ENCODE assay signal across 27 cellular contexts in genomic region chr5:21087766-21088165, GRCh38.
DNase-seq lines count a peak whose midpoint lies in the region; ATAC-seq, FAIRE-seq and TF ChIP-seq lines count a peak whose summit lies in the region.
"Had no signal": no experiment of that assay in that cellular context is flagged by ENCODE, and none has a peak within 500 bp of the region (broad histone marks: within the 10 kb centered on the region; RNA-seq: fewer than 3 reads in every experiment).

No MANE protein-coding gene starts in this region.

- TF ChIP-seq POLR2A in ovary (IDR thresholded peaks at IDR 0.05), result no peak

- H3K27ac ChIP-seq in pancreas (no peak overlapping the region), ovary (no peak overlapping the region)
- H3K27ac ChIP-seq: 22Rv1; A549; BLaER1 treated with 17β-estradiol and CSF1 and Interleukin-3, amounts not matched to agents 10 nM and 100 nM had no signal

- H3K4me3 ChIP-seq in pancreas, result no peak overlapping the region
- H3K4me3 ChIP-seq in ovary, result no peak overlapping the region
- H3K4me3 ChIP-seq: A549; BLaER1 treated with 17β-estradiol and CSF1 and Interleukin-3, amounts not matched to agents 10 nM and 100 nM had no signal

- no peaks in the 10 kb centered on the region for H3K9me3 ChIP-seq in pancreas
- H3K9me3 ChIP-seq in ovary, result no peaks in the 10 kb centered on the region
- H3K9me3 ChIP-seq: A549, BE2C had no signal

- H3K4me3 Mint-ChIP-seq in WTC11, result no peak overlapping the region
- H3K4me3 Mint-ChIP-seq in activated naive CD4-positive, alpha-beta T cell treated with anti-CD3 and anti-CD28 coated beads for 36 hours, result no peak overlapping the region
- H3K4me3 Mint-ChIP-seq: CD14-positive monocyte; CD4-positive, alpha-beta T cell; CD8-positive, alpha-beta memory T cell had no signal

- intact Hi-C loops in pancreas (cut with DNase I), result no loop called here
- intact Hi-C loops in activated naive CD4-positive, alpha-beta T cell treated with anti-CD3 and anti-CD28 coated beads for 36 hours (cut with micrococcal nuclease), result no loop called here
- intact Hi-C loops in ovary (cut with DNase I), result no loop called here

- H3K27ac Mint-ChIP-seq in WTC11, result no peak overlapping the region
- H3K27ac Mint-ChIP-seq in activated naive CD4-positive, alpha-beta T cell treated with anti-CD3 and anti-CD28 coated beads for 36 hours, result no peak overlapping the region
- H3K27ac Mint-ChIP-seq: CD14-positive monocyte; CD4-positive, alpha-beta T cell; CD8-positive, alpha-beta memory T cell had no signal

- H3K36me3 ChIP-seq in pancreas, result no peaks in the 10 kb centered on the region
- no peaks in the 10 kb centered on the region for H3K36me3 ChIP-seq in ovary
- H3K36me3 ChIP-seq: BE2C; BLaER1 treated with 17β-estradiol and CSF1 and Interleukin-3, amounts not matched to agents 10 nM and 100 nM had no signal

- DNase-seq in WTC11 (ENCODE audit: low spot score) (no peak), pancreas (no peak), H4 (ENCODE audit: low spot score) (no peak), NCI-H1105 treated with DMSO at 0.1 percent for 48 hours (lab: John Stamatoyannopoulos, UW) (no peak), ovary (no peak)
- DNase-seq in activated naive CD4-positive, alpha-beta T cell treated with anti-CD3 and anti-CD28 coated beads for 36 hours, result no peak
- DNase-seq: ACHN; AML-193; BE2C; CD4-positive, alpha-beta T cell; CD8-positive, alpha-beta memory T cell; DMS 273 treated with DMSO at 0.1 percent for 48 hours; DMS79; EL; GF-D8; GOT3; H7; HCEC 1CT had no signal

- no peak for TF ChIP-seq CTCF in WTC11 (IDR thresholded peaks at IDR 0.05)
- no peak for TF ChIP-seq CTCF in pancreas (IDR thresholded peaks at IDR 0.05)
- no peak for TF ChIP-seq CTCF in ovary (IDR thresholded peaks at IDR 0.05)

- 51% methylated on average over 1 of the region's 1 CpG for WGBS in pancreas, 2 donors
- WGBS in ovary, 3 donors, result 88 to 94% (median 89%) methylated on average over 1 of the region's 1 CpG

- POLR2A ChIA-PET in WTC11 (lab: Charles Lee), result no interaction called here

- TF ChIP-seq EP300 in ovary (IDR thresholded peaks at IDR 0.05), result no peak

- H3K4me1 ChIP-seq in pancreas, result no peaks in the 10 kb centered on the region
- no peaks in the 10 kb centered on the region for H3K4me1 ChIP-seq in ovary (ENCODE audit: insufficient read depth)
- H3K4me1 ChIP-seq: A549; BE2C; BLaER1 treated with 17β-estradiol and CSF1 and Interleukin-3, amounts not matched to agents 10 nM and 100 nM had no signal

- H3K36me3 Mint-ChIP-seq in WTC11, result peaks cover 6% of the 10 kb centered on the region; the same call in 1 of the 2 replicates
- H3K36me3 Mint-ChIP-seq in activated naive CD4-positive, alpha-beta T cell treated with anti-CD3 and anti-CD28 coated beads for 36 hours (ENCODE audit: low read depth), result no peaks in the 10 kb centered on the region
- H3K36me3 Mint-ChIP-seq: CD14-positive monocyte; CD8-positive, alpha-beta memory T cell had no signal

- ATAC-seq in WTC11 (no peak), pancreas (no peak)
- ATAC-seq: A549 had no signal

- no peaks in the 10 kb centered on the region for H3K27me3 ChIP-seq in pancreas
- no peaks in the 10 kb centered on the region for H3K27me3 ChIP-seq in ovary
- H3K27me3 ChIP-seq: BE2C; BLaER1 treated with 17β-estradiol and CSF1 and Interleukin-3, amounts not matched to agents 10 nM and 100 nM had no signal

- CTCF ChIA-PET in WTC11 (lab: Charles Lee), result no interaction called here
- CTCF ChIA-PET in activated naive CD4-positive, alpha-beta T cell treated with anti-CD3 and anti-CD28 coated beads for 36 hours (lab: Charles Lee), result no interaction called here

- FAIRE-seq in A204.1 (lab: Jason Lieb, UNC) (peak; percentile 73), endometrium (lab: Jason Lieb, UNC) (peak; percentile 76), pancreas (lab: Jason Lieb, UNC) (peak; percentile 41)
- FAIRE-seq: A549, D721Med, GM12891, GM18507 had no signal

- H3K27me3 Mint-ChIP-seq in WTC11 (ENCODE audit: low read depth), result no peaks in the 10 kb centered on the region
- no peaks in the 10 kb centered on the region for H3K27me3 Mint-ChIP-seq in activated naive CD4-positive, alpha-beta T cell treated with anti-CD3 and anti-CD28 coated beads for 36 hours (ENCODE audit: low read depth)
- H3K27me3 Mint-ChIP-seq: CD4-positive, alpha-beta T cell; CD8-positive, alpha-beta memory T cell had no signal

- H3K4me1 Mint-ChIP-seq in WTC11, result no peaks in the 10 kb centered on the region
- H3K4me1 Mint-ChIP-seq in activated naive CD4-positive, alpha-beta T cell treated with anti-CD3 and anti-CD28 coated beads for 36 hours (ENCODE audit: low read depth), result no peaks in the 10 kb centered on the region
- H3K4me1 Mint-ChIP-seq: CD14-positive monocyte; CD8-positive, alpha-beta memory T cell had no signal

- H3K9me3 Mint-ChIP-seq in WTC11, result peaks cover 27% of the 10 kb centered on the region
- H3K9me3 Mint-ChIP-seq in activated naive CD4-positive, alpha-beta T cell treated with anti-CD3 and anti-CD28 coated beads for 36 hours, result peaks cover 12% of the 10 kb centered on the region

TF ChIP-seq in WTC11, 78 proteins besides CTCF, POLR2A, EP300 and RAD21:
- no peak for TF ChIP-seq ZNF396 (CRISPR knock-in tag; IDR thresholded peaks at IDR 0.05; ENCODE audit: borderline replicate concordance)
- peak; percentile 98 for TF ChIP-seq HMGA2 (CRISPR knock-in tag; IDR thresholded peaks at IDR 0.05)
